1 cellular context compared by ENCODE assay signal in genomic region chr19:1251503-1252220, GRCh38.
A peak's percentile ranks its signal among the peaks of the same experiment; 100 is the strongest.
TF ChIP-seq lines count a peak whose summit lies in the region.

No MANE protein-coding gene starts in this region.

TF ChIP-seq in HepG2, 621 proteins besides CTCF, POLR2A, EP300 and RAD21 (continued from another document and continues in another):
- TF ChIP-seq HNF1B (CRISPR knock-in tag; IDR thresholded peaks at IDR 0.05) (no peak), MYC (CRISPR knock-in tag; IDR thresholded peaks at IDR 0.05; ENCODE audit: borderline replicate concordance) (peak; percentile 1), ZBTB8A (CRISPR knock-in tag; IDR thresholded peaks at IDR 0.05; ENCODE audit: borderline replicate concordance, low read depth) (no peak), NFIC (IDR thresholded peaks at IDR 0.05; ENCODE audit: low read length) (no peak), ZNF33B (CRISPR knock-in tag; IDR thresholded peaks at IDR 0.05) (no peak), DNMT3B (CRISPR knock-in tag; conservative IDR thresholded peaks at IDR 0.05) (no peak), SMARCE1 (IDR thresholded peaks at IDR 0.05; ENCODE audit: borderline replicate concordance) (no peak), KMT2B (CRISPR knock-in tag; IDR thresholded peaks at IDR 0.05) (no peak), ZNF160 (CRISPR knock-in tag; IDR thresholded peaks at IDR 0.05) (no peak), FUBP1 (CRISPR knock-in tag; IDR thresholded peaks at IDR 0.05; ENCODE audit: borderline replicate concordance) (no peak), GTF3A (CRISPR knock-in tag; conservative IDR thresholded peaks at IDR 0.05) (no peak), ATM (IDR thresholded peaks at IDR 0.05; ENCODE audit: borderline replicate concordance) (no peak), ZNF136 (CRISPR knock-in tag; IDR thresholded peaks at IDR 0.05; ENCODE audit: low read depth) (no peak), PPARG (CRISPR knock-in tag; conservative IDR thresholded peaks at IDR 0.05) (no peak), DNMT1 (CRISPR knock-in tag; IDR thresholded peaks at IDR 0.05) (no peak), ZNF891 (CRISPR knock-in tag; IDR thresholded peaks at IDR 0.05) (no peak), ZNF761 (CRISPR knock-in tag; conservative IDR thresholded peaks at IDR 0.05) (no peak), FOXA1 (IDR thresholded peaks at IDR 0.05) (no peak), FOXA1 (CRISPR knock-in tag; IDR thresholded peaks at IDR 0.05) (no peak), HIC2 (CRISPR knock-in tag; IDR thresholded peaks at IDR 0.05; ENCODE audit: low read depth) (peak; percentile 82), MBNL3 (CRISPR knock-in tag; conservative IDR thresholded peaks at IDR 0.05) (no peak), ZNF639 (CRISPR knock-in tag; conservative IDR thresholded peaks at IDR 0.05) (no peak), CSRNP2 (CRISPR knock-in tag; conservative IDR thresholded peaks at IDR 0.05; ENCODE audit: low read depth) (no peak), ZFY (CRISPR knock-in tag; IDR thresholded peaks at IDR 0.05) (peak; percentile 50), HDAC2 (CRISPR knock-in tag; IDR thresholded peaks at IDR 0.05) (peak; percentile 10; the same call in 1 of the 2 replicates), ZNF121 (CRISPR knock-in tag; IDR thresholded peaks at IDR 0.05) (no peak), KDM6A (CRISPR knock-in tag; IDR thresholded peaks at IDR 0.05; ENCODE audit: low read depth) (no peak), CENPT (CRISPR knock-in tag; IDR thresholded peaks at IDR 0.05; ENCODE audit: low read depth) (no peak), ZNF343 (CRISPR knock-in tag; IDR thresholded peaks at IDR 0.05) (no peak), THYN1 (CRISPR knock-in tag; IDR thresholded peaks at IDR 0.05; ENCODE audit: borderline replicate concordance, low read depth) (no peak), ZNF776 (CRISPR knock-in tag; IDR thresholded peaks at IDR 0.05) (no peak), ATAD3A (CRISPR knock-in tag; IDR thresholded peaks at IDR 0.05) (no peak), FOXK1 (CRISPR knock-in tag; IDR thresholded peaks at IDR 0.05; ENCODE audit: borderline replicate concordance, low read depth) (peak; percentile 41; the same call in 1 of the 2 replicates), ZKSCAN1 (IDR thresholded peaks at IDR 0.05; ENCODE audit: low read length) (no peak), MAFK (conservative IDR thresholded peaks at IDR 0.05 in 1 of 2, IDR thresholded peaks at IDR 0.05 in 1 of 2; ENCODE audit: low read length in 2 of 2) (no peak), ZNF792 (CRISPR knock-in tag; IDR thresholded peaks at IDR 0.05) (no peak), SSRP1 (CRISPR knock-in tag; IDR thresholded peaks at IDR 0.05) (no peak), CSRNP1 (CRISPR knock-in tag; IDR thresholded peaks at IDR 0.05) (no peak), ZFP1 (CRISPR knock-in tag; IDR thresholded peaks at IDR 0.05) (no peak), ZSCAN12 (CRISPR knock-in tag; IDR thresholded peaks at IDR 0.05) (no peak), GZF1 (CRISPR knock-in tag; IDR thresholded peaks at IDR 0.05) (no peak), GABPA (IDR thresholded peaks at IDR 0.05; ENCODE audit: low read depth, low read length) (no peak), GABPA (CRISPR knock-in tag; IDR thresholded peaks at IDR 0.05; ENCODE audit: low read depth) (no peak), HMG20B (CRISPR knock-in tag; conservative IDR thresholded peaks at IDR 0.05) (no peak), TERF1 (CRISPR knock-in tag; IDR thresholded peaks at IDR 0.05) (no peak), REL (CRISPR knock-in tag; conservative IDR thresholded peaks at IDR 0.05) (0 out of 2 replicates have a peak, but pooled peaks have one; percentile 35), ZNF878 (CRISPR knock-in tag; IDR thresholded peaks at IDR 0.05) (no peak), ZNF784 (CRISPR knock-in tag; IDR thresholded peaks at IDR 0.05; ENCODE audit: borderline replicate concordance) (no peak; the same call in 1 of the 2 replicates), NR2C2 (CRISPR knock-in tag; IDR thresholded peaks at IDR 0.05; ENCODE audit: borderline replicate concordance) (no peak), ETV6 (CRISPR knock-in tag; conservative IDR thresholded peaks at IDR 0.05) (no peak), NR3C1 (CRISPR knock-in tag; IDR thresholded peaks at IDR 0.05) (no peak), ZNF383 (CRISPR knock-in tag; IDR thresholded peaks at IDR 0.05; ENCODE audit: borderline replicate concordance) (no peak), DPF2 (CRISPR knock-in tag; IDR thresholded peaks at IDR 0.05; ENCODE audit: borderline replicate concordance, low read depth) (no peak), ZFAT (CRISPR knock-in tag; conservative IDR thresholded peaks at IDR 0.05) (no peak), MTA3 (CRISPR knock-in tag; IDR thresholded peaks at IDR 0.05) (no peak), MIER2 (CRISPR knock-in tag; IDR thresholded peaks at IDR 0.05) (no peak), SMARCC2 (IDR thresholded peaks at IDR 0.05) (no peak), STAT6 (CRISPR knock-in tag; IDR thresholded peaks at IDR 0.05; ENCODE audit: borderline replicate concordance) (no peak)
